Comparison of ENCODE assay signal across 25 cellular contexts in genomic region chrX:138669693-138670092, GRCh38.
"Had no signal": no experiment of that assay in that cellular context is flagged by ENCODE, and none has a peak within 500 bp of the region (broad histone marks: within the 10 kb centered on the region; RNA-seq: fewer than 3 reads in every experiment).

No MANE protein-coding gene starts in this region.

- H3K27ac ChIP-seq: brain microvascular endothelial cell, coronary artery, dorsolateral prefrontal cortex had no signal

- ATAC-seq: activated T-cell treated with anti-CD3 and anti-CD28 coated beads, Interleukin-2, amount 50 U/mL, for 72 hours; esophagus mucosa had no signal

- FAIRE-seq: bronchial epithelial cell, frontal cortex had no signal

- DNase-seq: activated CD4-positive, alpha-beta memory T cell treated with anti-CD3 and anti-CD28 coated beads, Interleukin-2, amount 10 ng/mL, durations not matched to agents 7 days and 5 days; activated CD4-positive, alpha-beta T cell treated with anti-CD3 and anti-CD28 coated beads for 1 hour; activated CD4-positive, alpha-beta T cell treated with anti-CD3 and anti-CD28 coated beads for 4 hours; activated CD4-positive, alpha-beta T cell treated with anti-CD3 and anti-CD28 coated beads, Interleukin-2, amount 10 ng/mL, durations not matched to agents 7 days and 5 days; activated CD4-positive, alpha-beta T cell treated with anti-CD3 and anti-CD28 coated beads, Interleukin-2, amount 50 U/mL, for 4 hours; activated CD8-positive, alpha-beta memory T cell treated with anti-CD3 and anti-CD28 coated beads, Interleukin-2, amount 50 U/mL, for 48 hours; activated gamma-delta T cell; activated naive CD4-positive, alpha-beta T cell; activated naive CD4-positive, alpha-beta T cell treated with anti-CD3 and anti-CD28 coated beads, Interleukin-2, amount 10 ng/mL, durations not matched to agents 7 days and 5 days; activated T-cell treated with anti-CD3 and anti-CD28 coated beads for 4 hours; activated T-cell treated with anti-CD3 and anti-CD28 coated beads, Interleukin-2, amount 50 U/mL, for 24 hours; activated T-cell treated with anti-CD3 and anti-CD28 coated beads, Interleukin-2, amount 50 U/mL, for 72 hours; amniotic stem cell; anterior cingulate cortex; brain microvascular endothelial cell; dorsolateral prefrontal cortex; effector memory CD4-positive, alpha-beta T cell; endodermal cell; foreskin fibroblast; head of caudate nucleus; T-helper 2 cell had no signal

- H3K36me3 ChIP-seq: brain microvascular endothelial cell had no signal

- H3K4me3 ChIP-seq: coronary artery, dorsolateral prefrontal cortex had no signal

- H3K27me3 ChIP-seq: brain microvascular endothelial cell had no signal
